ENCODE assay signal across 8 cellular contexts in genomic region chr10:88553116-88553752, GRCh38. TPM values are rescaled to one million over a fixed set of nuclear protein-coding genes. Genes with fewer than 3 reads are reported as not detected.
DNase-seq lines count a peak whose midpoint lies in the region; ATAC-seq and TF ChIP-seq lines count a peak whose summit lies in the region.

No MANE protein-coding gene starts in this region.

- CTCF ChIA-PET in Panc1 (lab: Charles Lee): no interaction called here

- H3K27ac ChIP-seq in Panc1 (ENCODE audit: low read length) (no peak overlapping the region), left ventricle myocardium inferior (replicated peaks) (no peak overlapping the region)

- no peaks in the 10 kb centered on the region for H3K36me3 ChIP-seq in Panc1 (ENCODE audit: control insufficient read depth, insufficient read depth, low read length)
- H3K36me3 ChIP-seq in left ventricle myocardium inferior: no peaks in the 10 kb centered on the region

- H3K27me3 ChIP-seq in Panc1 (ENCODE audit: control insufficient read depth, insufficient read depth, low read length) (no peaks in the 10 kb centered on the region), left ventricle myocardium inferior (ENCODE audit: low read depth) (no peaks in the 10 kb centered on the region)

- intact Hi-C loops in Panc1 (cut with micrococcal nuclease; ENCODE audit: unreplicated experiment): loop anchor here (2.0 to 10.0 kb wide), 4 partner anchors 81 to 898 kb away; partner anchors contain the start of gene PAPSS2
- intact Hi-C loops in left ventricle myocardium inferior (cut with micrococcal nuclease): loop anchor here (5.0 kb wide), 2 partner anchors 151 to 701 kb away; no protein-coding TSS in a partner anchor

- DNase-seq in DMS153 (lab: John Stamatoyannopoulos, UW) (peak; percentile 14), GM20000 (ENCODE audit: low spot score) (peak; percentile 53), HPDE6-E6E7 (ENCODE audit: extremely low spot score) (peak; percentile 55), Panc1 (ENCODE audit: low read depth, low spot score) (peak; percentile 60), amniotic epithelial cell (ENCODE audit: low read depth) (peak; percentile 90), left ventricle myocardium inferior (no peak), retina (peak; percentile 63)

- in situ Hi-C loops in Panc1 (cut with HindIII; ENCODE audit: low pct_unique_long_range_greater_than_20kb, low sequenced_read_pairs): no loop called here

- ATAC-seq in Panc1 (peak; percentile 99), GM18873 (IDR thresholded peaks at IDR 0.05; ENCODE audit: low FRiP score, unreplicated experiment) (no peak)

- no TSS peak for BruUV-seq in Panc1 (replicated peaks; lab: Mats Ljungman, UMichigan)

- peak; percentile 90 for TF ChIP-seq CTCF in GM20000 (IDR thresholded peaks at IDR 0.05; ENCODE audit: extremely low read depth, missing control alignments)
- peak; percentile 86 for TF ChIP-seq CTCF in Panc1 (IDR thresholded peaks at IDR 0.05)
- TF ChIP-seq CTCF in left ventricle myocardium inferior (IDR thresholded peaks at IDR 0.05; ENCODE audit: borderline replicate concordance): peak; percentile 84

- H3K4me3 ChIP-seq in Panc1 (ENCODE audit: low read depth in 2 of 2, low read length in 2 of 2) (no peak overlapping the region), left ventricle myocardium inferior (no peak overlapping the region)

- H3K9me3 ChIP-seq in Panc1 (ENCODE audit: control insufficient read depth, insufficient read depth, low read depth, low read length) (no peaks in the 10 kb centered on the region), left ventricle myocardium inferior (replicated peaks) (no peaks in the 10 kb centered on the region)

- peaks cover 4% of the 10 kb centered on the region; the same call in 1 of the 2 replicates for H3K4me1 ChIP-seq in Panc1 (ENCODE audit: control insufficient read depth, insufficient read depth, low read length)
- H3K4me1 ChIP-seq in left ventricle myocardium inferior: no peaks in the 10 kb centered on the region

- POLR2A ChIA-PET in Panc1 (lab: Charles Lee): no interaction called here

RNA-seq across cellular contexts. Expression of gene RNLS, which starts 29.9 kb away (rescaled TPM):
- total RNA-seq in Panc1 (2021; ENCODE audit: unreplicated experiment) (11.4 TPM), left ventricle myocardium inferior (14.3 TPM)
- 15.2 TPM for polyA plus RNA-seq in Panc1 (2012; ENCODE audit: insufficient read length)

RNA-seq across cellular contexts. Expression of gene LIPJ, which starts 33.3 kb away (rescaled TPM):
- total RNA-seq in Panc1 (2021; ENCODE audit: unreplicated experiment) (not detected), left ventricle myocardium inferior (not detected)
- not detected for polyA plus RNA-seq in Panc1 (2012; ENCODE audit: insufficient read length)
